ENCODE assay signal across 18 cellular contexts in genomic region chr12:100927825-100928224, GRCh38.
DNase-seq lines count a peak whose midpoint lies in the region; ATAC-seq, FAIRE-seq and TF ChIP-seq lines count a peak whose summit lies in the region.
"Had no signal": no experiment of that assay in that cellular context is flagged by ENCODE, and none has a peak within 500 bp of the region (broad histone marks: within the 10 kb centered on the region; RNA-seq: fewer than 3 reads in every experiment).

No MANE protein-coding gene starts in this region.

- no TSS peak for BruUV-seq in PC-3 (replicated peaks; lab: Mats Ljungman, UMichigan)

- H3K36me3 ChIP-seq in PC-3 (ENCODE audit: low read depth, low read length) = no peaks in the 10 kb centered on the region
- H3K36me3 ChIP-seq in H1 (ENCODE audit: control insufficient read depth in 2 of 4, insufficient read depth in 4 of 4, low read length in 3 of 4) = no peaks in the 10 kb centered on the region
- H3K36me3 ChIP-seq in osteoblast (ENCODE audit: insufficient read depth, low read length) = no peaks in the 10 kb centered on the region
- H3K36me3 ChIP-seq: heart right ventricle had no signal

- CTCF ChIA-PET in PC-3 (lab: Charles Lee) (no interaction called here), H1 (lab: Charles Lee; ENCODE audit: partially characterized antibody) (interaction anchor here (2.6 kb wide), 1 partner anchor 14 kb away, joined by 16 read pairs; no protein-coding TSS in a partner anchor)

- H3K9me2 ChIP-seq in PC-3 (replicated peaks; ENCODE audit: low read length) = no peaks in the 10 kb centered on the region

- H3K79me1 ChIP-seq in H1 (ENCODE audit: low read depth, low read length) = no peaks in the 10 kb centered on the region

- no peak overlapping the region for H3K27ac Mint-ChIP-seq in CD14-positive monocyte
- H3K27ac Mint-ChIP-seq: endodermal cell, T-cell had no signal

- H3K79me2 ChIP-seq in PC-3 (ENCODE audit: low read length) = no peaks in the 10 kb centered on the region
- no peaks in the 10 kb centered on the region for H3K79me2 ChIP-seq in H1 (ENCODE audit: control insufficient read depth in 1 of 2, insufficient read depth in 2 of 2, low read length in 2 of 2)
- no peaks in the 10 kb centered on the region for H3K79me2 ChIP-seq in osteoblast (ENCODE audit: insufficient read depth, low read length)
- H3K79me2 ChIP-seq: parathyroid adenoma had no signal

- peak overlapping the region; percentile 37 for H3K56ac ChIP-seq in H1 (replicated peaks; ENCODE audit: insufficient read length, low read depth, low read length)

- peaks cover 0 to 1% (median 0%) of the 10 kb centered on the region in 7 donors for H3K9me3 Mint-ChIP-seq in CD14-positive monocyte
- H3K9me3 Mint-ChIP-seq: endodermal cell had no signal

- no peak for TF ChIP-seq EP300 in H1 (IDR thresholded peaks at IDR 0.05; ENCODE audit: borderline replicate concordance in 1 of 2, low read depth in 2 of 2, low read length in 2 of 2)

- intact Hi-C loops in PC-3 (cut with micrococcal nuclease) (no loop called here), CD14-positive monocyte (cut with micrococcal nuclease) (no loop called here)

- H3K14ac ChIP-seq in H1 (ENCODE audit: insufficient read length) = no peak overlapping the region

- H3K23ac ChIP-seq in H1 (ENCODE audit: insufficient read length) = no peak overlapping the region

- H3K4me3 ChIP-seq in PC-3 (ENCODE audit: low read length) (no peak overlapping the region), H1 (ENCODE audit: extremely low read depth in 1 of 4, insufficient read depth in 2 of 4, low read depth in 3 of 4, low read length in 4 of 4) (no peak overlapping the region), osteoblast (ENCODE audit: insufficient read depth, low read length) (no peak overlapping the region)
- H3K4me3 ChIP-seq: heart right ventricle, PC-9, testis had no signal

- no peak for FAIRE-seq in H1 (lab: Jason Lieb, UNC)

- no peak for TF ChIP-seq POLR2A in H1 (IDR thresholded peaks at IDR 0.05; ENCODE audit: control extremely low read depth in 1 of 2, low read depth in 2 of 2, low read length in 2 of 2)

- H4K5ac ChIP-seq in H1 (ENCODE audit: insufficient read length, low read depth, low read length) = no peak overlapping the region

- H2BK120ac ChIP-seq in H1 (replicated peaks; ENCODE audit: low read depth, low read length) = no peak overlapping the region

- DNase-seq in EL (peak; percentile 83), PC-3 (peak; percentile 75), H1 (ENCODE audit: low read depth in 1 of 2, low spot score in 2 of 2) (no peak), osteoblast (ENCODE audit: insufficient read length, low spot score, missing footprints) (peak; percentile 59), G401 (ENCODE audit: low spot score) (no peak), CD14-positive monocyte (ENCODE audit: low spot score) (no peak)
- no peak for DNase-seq in activated naive CD4-positive, alpha-beta T cell treated with anti-CD3 and anti-CD28 coated beads, Interleukin-2, amount 50 U/mL, for 16 hours
- DNase-seq: activated effector memory CD4-positive, alpha-beta T cell treated with anti-CD3 and anti-CD28 coated beads, Interleukin-2, amount 50 U/mL, for 16 hours; endodermal cell; GDM1; heart right ventricle; left colon; NCI-H146; PC-9; T-cell; testis had no signal

- no peak for TF ChIP-seq RAD21 in H1 (IDR thresholded peaks at IDR 0.05 in 1 of 2, conservative IDR thresholded peaks at IDR 0.05 in 1 of 2; ENCODE audit: low read depth in 2 of 2, low read length in 2 of 2)

- no peaks in the 10 kb centered on the region for H3K27me3 ChIP-seq in PC-3 (ENCODE audit: low read length)
- H3K27me3 ChIP-seq in H1 (replicated peaks in 1 of 4; ENCODE audit: control insufficient read depth in 3 of 4, extremely low read depth in 1 of 4, insufficient read depth in 3 of 4, low read length in 3 of 4) = no peaks in the 10 kb centered on the region; a peak in 1 of 7 replicates
- no peaks in the 10 kb centered on the region for H3K27me3 ChIP-seq in osteoblast (ENCODE audit: insufficient read depth, low read length)
- H3K27me3 ChIP-seq: heart right ventricle, testis had no signal

- POLR2A ChIA-PET in PC-3 (lab: Charles Lee; ENCODE audit: unreplicated experiment) (no interaction called here), H1 (lab: Charles Lee; ENCODE audit: partially characterized antibody) (no interaction called here)

- no peaks in the 10 kb centered on the region for H3K4me1 Mint-ChIP-seq in CD14-positive monocyte
- H3K4me1 Mint-ChIP-seq: T-cell had no signal

- H3K4me2 ChIP-seq in PC-3 (ENCODE audit: low read length) = no peak overlapping the region
- H3K4me2 ChIP-seq in H1 (ENCODE audit: insufficient read depth in 1 of 2, low read depth in 2 of 2, low read length in 2 of 2) = no peak overlapping the region
- H3K4me2 ChIP-seq in osteoblast (ENCODE audit: insufficient read depth, low read length) = no peak overlapping the region
- H3K4me2 ChIP-seq: PC-9 had no signal

- H3K4me1 ChIP-seq in PC-3 (ENCODE audit: insufficient read depth, low read length) = peaks cover 7% of the 10 kb centered on the region; the same call in 1 of the 2 replicates
- peaks cover 0 to 3% (median 3%) of the 10 kb centered on the region in 4 experiments; a peak in 3 of 7 replicates for H3K4me1 ChIP-seq in H1 (replicated peaks in 1 of 4; ENCODE audit: control insufficient read depth in 3 of 4, insufficient read depth in 4 of 4, low read length in 3 of 4)
- H3K4me1 ChIP-seq in osteoblast (ENCODE audit: insufficient read depth, low read length) = peaks cover 10% of the 10 kb centered on the region
- H3K4me1 ChIP-seq: heart right ventricle, parathyroid adenoma, testis had no signal

- H3K4me3 Mint-ChIP-seq in CD14-positive monocyte = no peak overlapping the region
- H3K4me3 Mint-ChIP-seq: endodermal cell, T-cell had no signal

- peaks cover 0 to 3% (median 0%) of the 10 kb centered on the region in 3 donors for H3K27me3 Mint-ChIP-seq in CD14-positive monocyte (ENCODE audit: low read depth in 3 of 3)

- no peak overlapping the region for H2BK20ac ChIP-seq in H1 (ENCODE audit: low read length)

- H3K36me3 Mint-ChIP-seq in CD14-positive monocyte = no peaks in the 10 kb centered on the region
- H3K36me3 Mint-ChIP-seq: T-cell had no signal

- H4K8ac ChIP-seq in H1 (ENCODE audit: extremely low read depth, insufficient read depth, low read length) = no peak overlapping the region

- H2AK5ac ChIP-seq in H1 (ENCODE audit: low read depth, low read length) = no peak overlapping the region

- H3F3A ChIP-seq in PC-3 (ENCODE audit: low read length, unreplicated experiment) = no peaks in the 10 kb centered on the region

- H3K9me3 ChIP-seq in PC-3 (ENCODE audit: low read length) (0 out of 2 replicates have a peak, but pooled peaks cover 4% of the 10 kb centered on the region), H1 (ENCODE audit: insufficient read depth in 2 of 2, low read depth in 1 of 2, low read length in 1 of 2) (no peaks in the 10 kb centered on the region), osteoblast (ENCODE audit: low read depth, low read length) (no peaks in the 10 kb centered on the region)
- H3K9me3 ChIP-seq: testis had no signal

- no peak overlapping the region for H3K9ac ChIP-seq in PC-3 (ENCODE audit: low read length)
- no peak overlapping the region for H3K9ac ChIP-seq in H1 (replicated peaks in 1 of 4; ENCODE audit: extremely low read depth in 1 of 4, low read depth in 3 of 4, low read length in 3 of 4)
- H3K9ac ChIP-seq: parathyroid adenoma had no signal

- H3K27ac ChIP-seq in PC-3 (ENCODE audit: low read length) (no peak overlapping the region), H1 (ENCODE audit: low read depth, low read length) (no peak overlapping the region), osteoblast (ENCODE audit: low read depth, low read length) (no peak overlapping the region)
- H3K27ac ChIP-seq: heart right ventricle, parathyroid adenoma, PC-9, testis had no signal

- TF ChIP-seq CTCF in PC-3 (conservative IDR thresholded peaks at IDR 0.05; ENCODE audit: low read depth, low read length) (no peak), H1 (IDR thresholded peaks at IDR 0.05; ENCODE audit: control extremely low read depth in 1 of 3, insufficient read depth in 1 of 3, low read depth in 1 of 3, low read length in 3 of 3) (no peak), osteoblast (IDR thresholded peaks at IDR 0.05; ENCODE audit: extremely low read depth, low read depth, low read length) (no peak), CD14-positive monocyte (IDR thresholded peaks at IDR 0.05) (no peak)

- H2BK12ac ChIP-seq in H1 (ENCODE audit: low read depth, low read length) = no peak overlapping the region

- in situ Hi-C loops in G401 (cut with HindIII; ENCODE audit: low sequenced_read_pairs) = no loop called here

- H2BK15ac ChIP-seq in H1 (ENCODE audit: low read length) = no peak overlapping the region

- H4K20me1 ChIP-seq in PC-3 (ENCODE audit: low read length) (no peaks in the 10 kb centered on the region), H1 (replicated peaks in 1 of 2; ENCODE audit: control insufficient read depth in 1 of 2, insufficient read depth in 2 of 2, low read length in 2 of 2) (no peaks in the 10 kb centered on the region), osteoblast (ENCODE audit: insufficient read depth, low read length) (no peaks in the 10 kb centered on the region)

- no peak overlapping the region for H3K18ac ChIP-seq in H1 (ENCODE audit: extremely low read depth, low read length)

- H3K23me2 ChIP-seq in H1 (ENCODE audit: low read depth, low read length) = no peaks in the 10 kb centered on the region; the same call in 1 of the 2 replicates

- ATAC-seq in PC-3 = no peak
- no peak for ATAC-seq in HG02571 (IDR thresholded peaks at IDR 0.05; ENCODE audit: unreplicated experiment)
- ATAC-seq: heart right ventricle, left colon, T-cell had no signal

- no peak overlapping the region for H2BK5ac ChIP-seq in H1 (ENCODE audit: low read depth, low read length)

- H3K4ac ChIP-seq in H1 (replicated peaks; ENCODE audit: insufficient read length, low read depth, low read length) = no peak overlapping the region

- 82% methylated on average over 4 of the region's 4 CpGs; no CpG with 5 or more reads in 1 of the 2 experiments for WGBS in H1 (ENCODE audit: extremely low coverage in 1 of 2, insufficient coverage in 1 of 2, insufficient read length in 1 of 2, insufficient replicate concordance in 2 of 2, low coverage in 1 of 2, low lambda C conversion rate in 2 of 2, missing lambda C conversion rate in 1 of 2), 2 experiments

- no peak overlapping the region for H4K91ac ChIP-seq in H1 (replicated peaks; ENCODE audit: insufficient read length, low read length)

- H2AFZ ChIP-seq in PC-3 (ENCODE audit: low read length) (no peak overlapping the region), H1 (ENCODE audit: low read length) (no peak overlapping the region), osteoblast (ENCODE audit: low read length) (no peak overlapping the region)
- H2AFZ ChIP-seq: parathyroid adenoma, PC-9 had no signal

TF ChIP-seq in H1, 55 proteins besides CTCF, POLR2A, EP300 and RAD21 (continues in another document):
- TF ChIP-seq RNF2 (IDR thresholded peaks at IDR 0.05; ENCODE audit: borderline replicate concordance, low read depth, low read length, missing control alignments, poor library complexity, severe bottlenecking) (no peak), KDM4A (IDR thresholded peaks at IDR 0.05; ENCODE audit: low read depth, low read length, severe bottlenecking) (no peak), SIRT6 (IDR thresholded peaks at IDR 0.05; ENCODE audit: low read length) (no peak), FOSL1 (IDR thresholded peaks at IDR 0.05; ENCODE audit: insufficient read depth, low read depth, low read length) (no peak), RBBP5 (IDR thresholded peaks at IDR 0.05; ENCODE audit: borderline replicate concordance, low read depth, low read length) (no peak)

Comparison
In these comparisons a context has a peak if more than half of its experiments do, and no peak if none do; other contexts are left out.
1. DNase-seq: peak in EL (single experiment), PC-3 (single experiment) and osteoblast (single experiment); none in H1 (0 of 2), G401 (single experiment), CD14-positive monocyte (single experiment) and activated naive CD4-positive, alpha-beta T cell treated with anti-CD3 and anti-CD28 coated beads, Interleukin-2, amount 50 U/mL, for 16 hours (single experiment).